In genomic region chr15:63506537-63507035, GRCh38 we compare ENCODE assay signal across 9 cellular contexts. TPM values are rescaled to one million over a fixed set of nuclear protein-coding genes. Genes with fewer than 3 reads are reported as not detected.
DNase-seq lines count a peak whose midpoint lies in the region; ATAC-seq and TF ChIP-seq lines count a peak whose summit lies in the region.
"Had no signal": no experiment of that assay in that cellular context is flagged by ENCODE, and none has a peak within 500 bp of the region (broad histone marks: within the 10 kb centered on the region; RNA-seq: fewer than 3 reads in every experiment).

No MANE protein-coding gene starts in this region.

- DNase-seq in activated CD4-positive, alpha-beta T cell treated with anti-CD3 and anti-CD28 coated beads, Interleukin-2, amount 10 ng/mL, durations not matched to agents 24 days and 14 days, result peak; percentile 68
- no peak for DNase-seq in activated CD4-positive, alpha-beta T cell treated with anti-CD3 and anti-CD28 coated beads, Interleukin-2, amount 50 U/mL, for 1 hour
- DNase-seq in SK-N-MC (ENCODE audit: low read depth, low spot score) (no peak), fibroblast of the aortic adventitia (ENCODE audit: low read depth) (no peak), NCI-H2029 treated with DMSO at 0.1 percent for 48 hours (lab: John Stamatoyannopoulos, UW) (no peak), NCI-H446 (lab: John Stamatoyannopoulos, UW) (no peak)
- no peak for DNase-seq in stimulated activated naive CD8-positive, alpha-beta T cell treated with anti-CD3 and anti-CD28 coated beads, Interleukin-15, amount 100 ng/mL, for 72 hours
- DNase-seq: NCI-H446 treated with DMSO at 0.1 percent for 48 hours had no signal

- peak overlapping the region; percentile 75 for H3K4me3 ChIP-seq in SK-N-MC
- peak overlapping the region; percentile 88 for H3K4me3 ChIP-seq in fibroblast of the aortic adventitia (ENCODE audit: low read depth, low read length)

- no peaks in the 10 kb centered on the region for H3K9me3 Mint-ChIP-seq in activated CD4-positive, alpha-beta T cell treated with anti-CD3 and anti-CD28 coated beads, Interleukin-2, amount 10 ng/mL, durations not matched to agents 24 days and 14 days
- H3K9me3 Mint-ChIP-seq in stimulated activated naive CD8-positive, alpha-beta T cell treated with anti-CD3 and anti-CD28 coated beads, Interleukin-15, amount 100 ng/mL, for 72 hours, result no peaks in the 10 kb centered on the region

- H3K4me3 Mint-ChIP-seq in activated CD4-positive, alpha-beta T cell treated with anti-CD3 and anti-CD28 coated beads, Interleukin-2, amount 10 ng/mL, durations not matched to agents 24 days and 14 days, result peak overlapping the region; percentile 97
- peak overlapping the region; percentile 88 to 90 for H3K4me3 Mint-ChIP-seq in stimulated activated naive CD8-positive, alpha-beta T cell treated with anti-CD3 and anti-CD28 coated beads, Interleukin-15, amount 100 ng/mL, for 72 hours

- no peaks in the 10 kb centered on the region for H3K36me3 ChIP-seq in SK-N-MC (ENCODE audit: insufficient read depth, low read length)

- no peak overlapping the region for H3K27ac ChIP-seq in SK-N-MC

- H3K27ac Mint-ChIP-seq in activated CD4-positive, alpha-beta T cell treated with anti-CD3 and anti-CD28 coated beads, Interleukin-2, amount 10 ng/mL, durations not matched to agents 24 days and 14 days, result peak overlapping the region; percentile 92
- H3K27ac Mint-ChIP-seq in stimulated activated naive CD8-positive, alpha-beta T cell treated with anti-CD3 and anti-CD28 coated beads, Interleukin-15, amount 100 ng/mL, for 72 hours, result peak overlapping the region; percentile 44 to 94

- H3K9me3 ChIP-seq in SK-N-MC (ENCODE audit: low read depth, low read length), result no peaks in the 10 kb centered on the region

- peaks cover 8% of the 10 kb centered on the region for H3K36me3 Mint-ChIP-seq in activated CD4-positive, alpha-beta T cell treated with anti-CD3 and anti-CD28 coated beads, Interleukin-2, amount 10 ng/mL, durations not matched to agents 24 days and 14 days (ENCODE audit: low read depth)

- no peak for TF ChIP-seq CTCF in fibroblast of the aortic adventitia (IDR thresholded peaks at IDR 0.05; ENCODE audit: insufficient read depth, low read length)

- no peak overlapping the region for H3K9ac ChIP-seq in SK-N-MC (ENCODE audit: insufficient read length)

- intact Hi-C loops in activated CD4-positive, alpha-beta T cell treated with anti-CD3 and anti-CD28 coated beads, Interleukin-2, amount 10 ng/mL, durations not matched to agents 24 days and 14 days (cut with micrococcal nuclease), result loop anchor here (10.0 kb wide), 1 partner anchor 588 kb away; the partner anchor contains the start of genes CIAO2A and SNX1

- no peaks in the 10 kb centered on the region for H3K27me3 Mint-ChIP-seq in activated CD4-positive, alpha-beta T cell treated with anti-CD3 and anti-CD28 coated beads, Interleukin-2, amount 10 ng/mL, durations not matched to agents 24 days and 14 days
- no peaks in the 10 kb centered on the region for H3K27me3 Mint-ChIP-seq in stimulated activated naive CD8-positive, alpha-beta T cell treated with anti-CD3 and anti-CD28 coated beads, Interleukin-15, amount 100 ng/mL, for 72 hours

- no peak for ATAC-seq in stimulated activated naive CD8-positive, alpha-beta T cell treated with anti-CD3 and anti-CD28 coated beads, Interleukin-15, amount 100 ng/mL, for 72 hours
- no peak for ATAC-seq in GM18873 (IDR thresholded peaks at IDR 0.05; ENCODE audit: low FRiP score, unreplicated experiment)

- H3K4me1 Mint-ChIP-seq in activated CD4-positive, alpha-beta T cell treated with anti-CD3 and anti-CD28 coated beads, Interleukin-2, amount 10 ng/mL, durations not matched to agents 24 days and 14 days, result peaks cover 70% of the 10 kb centered on the region
- peaks cover 57% of the 10 kb centered on the region for H3K4me1 Mint-ChIP-seq in stimulated activated naive CD8-positive, alpha-beta T cell treated with anti-CD3 and anti-CD28 coated beads, Interleukin-15, amount 100 ng/mL, for 72 hours

RNA-seq across cellular contexts. Expression of gene USP3, which starts 2.2 kb away (rescaled TPM):
- total RNA-seq in activated CD4-positive, alpha-beta T cell treated with anti-CD3 and anti-CD28 coated beads, Interleukin-2, amount 10 ng/mL, durations not matched to agents 24 days and 14 days, result 46.7 and 49.2 TPM in 2 replicates
- total RNA-seq in fibroblast of the aortic adventitia (ENCODE audit: low replicate concordance), result 35.1 and 45.8 TPM in 2 replicates
